Comparison of ENCODE assay signal across 8 cellular contexts in the genomic region with DNA sequence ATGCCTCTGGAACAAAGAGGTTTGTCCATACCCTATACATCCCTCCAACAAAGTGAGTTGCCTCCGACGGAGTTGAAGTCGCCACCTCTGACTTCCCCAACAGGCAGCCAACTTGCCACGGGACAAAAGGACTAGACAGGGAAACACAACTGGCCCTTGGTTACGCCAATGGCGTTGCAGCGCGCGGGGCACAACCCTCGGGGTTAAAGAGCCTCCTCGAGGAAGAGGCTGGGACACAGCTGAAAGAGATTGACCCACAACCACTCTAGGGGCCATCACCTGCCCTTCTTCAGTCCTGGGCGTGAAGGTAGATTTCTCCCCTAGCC. TPM values are rescaled to one million over a fixed set of nuclear protein-coding genes. Genes with fewer than 3 reads are reported as not detected.
DNase-seq lines count a peak whose midpoint lies in the region; ATAC-seq and TF ChIP-seq lines count a peak whose summit lies in the region.

No MANE protein-coding gene starts in this region.

- H3K9me3 Mint-ChIP-seq in activated T-cell treated with anti-CD3 and anti-CD28 coated beads, Interleukin-2, amount 50 U/mL, for 24 hours = no peaks in the 10 kb centered on the region

- TF ChIP-seq CTCF in HCT116 (IDR thresholded peaks at IDR 0.05 in 2 of 3, conservative IDR thresholded peaks at IDR 0.05 in 1 of 3; ENCODE audit: borderline replicate concordance in 1 of 3, insufficient read depth in 1 of 3, low read depth in 2 of 3, low read length in 2 of 3) = no peak
- no peak for TF ChIP-seq CTCF in Loucy (conservative IDR thresholded peaks at IDR 0.05; ENCODE audit: low read length)
- no peak for TF ChIP-seq CTCF in WERI-Rb-1 (IDR thresholded peaks at IDR 0.05; ENCODE audit: low read depth, low read length)
- no peak for TF ChIP-seq CTCF in fibroblast of the aortic adventitia (IDR thresholded peaks at IDR 0.05; ENCODE audit: insufficient read depth, low read length)

- H2AFZ ChIP-seq in HCT116 (ENCODE audit: low read depth, low read length, poor library complexity, severe bottlenecking) (no peak overlapping the region), Loucy (ENCODE audit: low read length) (peak overlapping the region; percentile 81), neuronal stem cell (ENCODE audit: low read length) (peak overlapping the region; percentile 96)

- H3K4me1 ChIP-seq in HCT116 (ENCODE audit: control insufficient read depth in 1 of 2, insufficient read depth in 2 of 2, low read length in 2 of 2) = peaks cover 12 to 28% of the 10 kb centered on the region in 2 experiments
- H3K4me1 ChIP-seq in Loucy (ENCODE audit: insufficient read depth, low read length, poor library complexity, severe bottlenecking) = peaks cover 26% of the 10 kb centered on the region
- peaks cover 0 to 3% of the 10 kb centered on the region in 2 donors for H3K4me1 ChIP-seq in neuronal stem cell (ENCODE audit: control insufficient read depth in 2 of 2, insufficient read depth in 1 of 2, low read depth in 1 of 2, low read length in 2 of 2)

- peak overlapping the region; percentile 84 for H3K4me2 ChIP-seq in HCT116 (ENCODE audit: low read length)
- H3K4me2 ChIP-seq in Loucy (ENCODE audit: low read depth, low read length, poor library complexity, severe bottlenecking) = peak overlapping the region; percentile 98
- peak overlapping the region; percentile 91 for H3K4me2 ChIP-seq in neuronal stem cell (ENCODE audit: insufficient read depth, low read length, poor library complexity, severe bottlenecking)

- H3K4me3 ChIP-seq in HCT116 (replicated peaks in 1 of 2; ENCODE audit: low read depth in 1 of 2, low read length in 2 of 2) (peak overlapping the region; percentile 99 to 100), Loucy (ENCODE audit: low read length, poor library complexity, severe bottlenecking) (peak overlapping the region; percentile 93), WERI-Rb-1 (ENCODE audit: low read depth, low read length) (peak overlapping the region; percentile 90), fibroblast of the aortic adventitia (ENCODE audit: low read depth, low read length) (peak overlapping the region; percentile 97), neuronal stem cell (ENCODE audit: low read length in 2 of 2) (peak overlapping the region; percentile 95 to 97)

- no peak for TF ChIP-seq POLR2A in HCT116 (IDR thresholded peaks at IDR 0.05; ENCODE audit: borderline replicate concordance, extremely low read depth, insufficient read depth, insufficient read length)

- H4K20me1 ChIP-seq in HCT116 (ENCODE audit: insufficient read depth) (no peaks in the 10 kb centered on the region), Loucy (ENCODE audit: insufficient read depth, low read length, poor library complexity, severe bottlenecking) (peaks cover 19% of the 10 kb centered on the region)

- H3K4me3 Mint-ChIP-seq in activated T-cell treated with anti-CD3 and anti-CD28 coated beads, Interleukin-2, amount 50 U/mL, for 24 hours = peak overlapping the region; percentile 91

- H3K9me2 ChIP-seq in HCT116 (ENCODE audit: insufficient read depth) (no peaks in the 10 kb centered on the region), Loucy (replicated peaks; ENCODE audit: low read depth, low read length) (no peaks in the 10 kb centered on the region)

- no peak overlapping the region for H2BK12ac ChIP-seq in neuronal stem cell (ENCODE audit: low read length)

- no peak for DNase-seq in activated T-cell treated with anti-CD3 and anti-CD28 coated beads, Interleukin-2, amount 50 U/mL, for 24 hours
- no peak for DNase-seq in activated T-cell treated with anti-CD3 and anti-CD28 coated beads, Interleukin-2, amount 50 U/mL, for 48 hours
- DNase-seq in HCT116 (ENCODE audit: low read depth, low spot score) = no peak
- DNase-seq in WERI-Rb-1 = peak; percentile 70
- peak; percentile 43 for DNase-seq in fibroblast of the aortic adventitia (ENCODE audit: low read depth)
- no peak for DNase-seq in neuronal stem cell (ENCODE audit: low spot score)
- DNase-seq in stimulated activated CD4-positive, alpha-beta T cell treated with anti-CD3 and anti-CD28 coated beads, Interleukin-2, amount 100 ng/mL, for 24 hours = no peak

- H3K27me3 Mint-ChIP-seq in activated T-cell treated with anti-CD3 and anti-CD28 coated beads, Interleukin-2, amount 50 U/mL, for 24 hours = no peaks in the 10 kb centered on the region

- ATAC-seq in HCT116 = peak; percentile 45

- intact Hi-C loops in HCT116 (cut with micrococcal nuclease) = loop anchor here (2.0 kb wide), 1 partner anchor 15 kb away; a partner anchor contains a TSS

- H3F3A ChIP-seq in Loucy (ENCODE audit: low read depth) = 0 out of 2 replicates have a peak, but pooled peaks cover 2% of the 10 kb centered on the region

- H3K79me1 ChIP-seq in neuronal stem cell (ENCODE audit: low read depth, low read length) = peaks cover 7% of the 10 kb centered on the region

- H3K4me1 Mint-ChIP-seq in activated T-cell treated with anti-CD3 and anti-CD28 coated beads, Interleukin-2, amount 50 U/mL, for 24 hours (ENCODE audit: low read depth) = peaks cover 58% of the 10 kb centered on the region

- H2BK120ac ChIP-seq in neuronal stem cell (ENCODE audit: low read depth, low read length) = no peak overlapping the region

- H3K27ac ChIP-seq in HCT116 (ENCODE audit: low read depth, low read length) (peak overlapping the region; percentile 98), WERI-Rb-1 (peak overlapping the region; percentile 94), neuronal stem cell (replicated peaks; ENCODE audit: low read length) (peak overlapping the region; percentile 93)

- peak overlapping the region; percentile 98 for H3K27ac Mint-ChIP-seq in activated T-cell treated with anti-CD3 and anti-CD28 coated beads, Interleukin-2, amount 50 U/mL, for 24 hours

- H3K9ac ChIP-seq in HCT116 (ENCODE audit: low read length) (peak overlapping the region; percentile 99), Loucy (ENCODE audit: low read depth, low read length, poor library complexity, severe bottlenecking) (peak overlapping the region; percentile 94), neuronal stem cell (ENCODE audit: low read depth, low read length, poor library complexity) (peak overlapping the region; percentile 92)

- no peak overlapping the region for H2BK15ac ChIP-seq in neuronal stem cell (ENCODE audit: low read length)

- no peak for TF ChIP-seq RAD21 in HCT116 (IDR thresholded peaks at IDR 0.05; ENCODE audit: low read depth)

- no peaks in the 10 kb centered on the region for H3K36me3 ChIP-seq in HCT116 (ENCODE audit: control insufficient read depth in 1 of 2, insufficient read depth in 2 of 2, low read length in 2 of 2)
- H3K36me3 ChIP-seq in Loucy (ENCODE audit: insufficient read depth, low read length) = no peaks in the 10 kb centered on the region
- peaks cover 18% of the 10 kb centered on the region for H3K36me3 ChIP-seq in WERI-Rb-1
- H3K36me3 ChIP-seq in neuronal stem cell (replicated peaks in 1 of 2; ENCODE audit: control insufficient read depth in 2 of 2, insufficient read depth in 2 of 2, low read length in 2 of 2) = peaks cover 0 to 19% of the 10 kb centered on the region in 2 donors

- H3K27me3 ChIP-seq in HCT116 (ENCODE audit: insufficient read depth, low read length) = no peaks in the 10 kb centered on the region
- no peaks in the 10 kb centered on the region for H3K27me3 ChIP-seq in Loucy (ENCODE audit: insufficient read depth, low read length, poor library complexity, severe bottlenecking)
- no peaks in the 10 kb centered on the region for H3K27me3 ChIP-seq in WERI-Rb-1 (ENCODE audit: insufficient read depth, low read depth, severe bottlenecking)
- H3K27me3 ChIP-seq in neuronal stem cell (ENCODE audit: control insufficient read depth in 3 of 3, insufficient read depth in 3 of 3, low read depth in 1 of 3, low read length in 3 of 3) = no peaks in the 10 kb centered on the region

- H3K9me3 ChIP-seq in HCT116 (ENCODE audit: control insufficient read depth in 1 of 2, insufficient read depth in 1 of 2, low read depth in 1 of 2, low read length in 2 of 2) (no peaks in the 10 kb centered on the region), Loucy (ENCODE audit: insufficient read depth, low read depth, low read length) (no peaks in the 10 kb centered on the region), WERI-Rb-1 (ENCODE audit: severe bottlenecking) (peaks cover 4% of the 10 kb centered on the region), neuronal stem cell (replicated peaks in 1 of 2; ENCODE audit: control insufficient read depth in 2 of 2, insufficient read depth in 1 of 2, low read depth in 1 of 2, low read length in 2 of 2) (peaks cover 0 to 7% of the 10 kb centered on the region in 2 donors)

- POLR2A ChIA-PET in HCT116 (lab: Charles Lee) = interaction anchor here (1.3 to 2.5 kb wide), 2 partner anchors 11 to 14 kb away, joined by 3 to 14 read pairs; a partner anchor contains a TSS

- H3K4ac ChIP-seq in neuronal stem cell (ENCODE audit: low read length) = peak overlapping the region; percentile 95

- H3K23ac ChIP-seq in neuronal stem cell (ENCODE audit: low read depth, low read length, poor library complexity) = peak overlapping the region; percentile 29

- CTCF ChIA-PET in HCT116 (lab: Charles Lee) = interaction anchor here (1.8 kb wide), 1 partner anchor 13 kb away, joined by 7 read pairs; no protein-coding TSS in a partner anchor

- RAD21 ChIA-PET in HCT116 (lab: Charles Lee; ENCODE audit: low non-redundant PET in 1 of 2, low total read pairs in 2 of 2, uncharacterized antibody in 2 of 2, unreplicated experiment in 2 of 2) = no interaction called here

- H3K36me3 Mint-ChIP-seq in activated T-cell treated with anti-CD3 and anti-CD28 coated beads, Interleukin-2, amount 50 U/mL, for 24 hours (ENCODE audit: low read depth) = peaks cover 52% of the 10 kb centered on the region

- peak overlapping the region; percentile 38 for H3K18ac ChIP-seq in neuronal stem cell (ENCODE audit: low read length)

- H3K14ac ChIP-seq in neuronal stem cell (ENCODE audit: low read length) = peak overlapping the region; percentile 89

- no peak overlapping the region for H4K8ac ChIP-seq in neuronal stem cell (ENCODE audit: low read depth, low read length)

- H2BK5ac ChIP-seq in neuronal stem cell (ENCODE audit: low read length) = peak overlapping the region; percentile 9

- no peak overlapping the region for H4K91ac ChIP-seq in neuronal stem cell (ENCODE audit: low read depth, low read length, poor library complexity)

- WGBS in neuronal stem cell (ENCODE audit: extremely low coverage in 2 of 2, insufficient read length in 2 of 2, insufficient replicate concordance in 1 of 2), 2 donors = no CpG with 5 or more reads among the region's 12 CpGs

- H3K79me2 ChIP-seq in HCT116 (ENCODE audit: insufficient read depth, low read length) (peaks cover 73% of the 10 kb centered on the region), Loucy (ENCODE audit: insufficient read depth, low read length) (peaks cover 73% of the 10 kb centered on the region)

- peak overlapping the region; percentile 4 for H2AK5ac ChIP-seq in neuronal stem cell (ENCODE audit: low read depth, low read length)

- TSS peak; percentile 64 for BruUV-seq in HCT116 (replicated peaks; lab: Mats Ljungman, UMichigan)

RNA-seq across cellular contexts. Expression of a gene that starts 0.5 kb away (rescaled TPM):
- total RNA-seq in HCT116 (2021; ENCODE audit: unreplicated experiment) (88.2 TPM), fibroblast of the aortic adventitia (ENCODE audit: low replicate concordance) (27.2 and 33.4 TPM in 2 replicates)
- polyA plus RNA-seq in HCT116 (2012) = 46.5 and 55.2 TPM in 2 replicates
- 50.7 TPM for polyA plus RNA-seq in neuronal stem cell (2013, experiment 1 of 2)
- polyA plus RNA-seq in neuronal stem cell (2013, experiment 2 of 2) = 51.9 TPM

RNA-seq across cellular contexts. Expression of a gene that starts 14.1 kb away (rescaled TPM):
- total RNA-seq in HCT116 (2021; ENCODE audit: unreplicated experiment) (43.8 TPM), fibroblast of the aortic adventitia (ENCODE audit: low replicate concordance) (28.5 and 29.7 TPM in 2 replicates)
- polyA plus RNA-seq in HCT116 (2012) = 58.0 and 63.5 TPM in 2 replicates
- 36.9 TPM for polyA plus RNA-seq in neuronal stem cell (2013, experiment 1 of 2)
- polyA plus RNA-seq in neuronal stem cell (2013, experiment 2 of 2) = 35.4 TPM

RNA-seq across cellular contexts. Expression of a gene that starts 14.4 kb away (rescaled TPM):
- total RNA-seq in HCT116 (2021; ENCODE audit: unreplicated experiment) (90.5 TPM), fibroblast of the aortic adventitia (ENCODE audit: low replicate concordance) (102 and 125 TPM in 2 replicates)
- polyA plus RNA-seq in HCT116 (2012) = 65.3 and 73.1 TPM in 2 replicates
- polyA plus RNA-seq in neuronal stem cell (2013, experiment 1 of 2) = 31.0 TPM
- 30.6 TPM for polyA plus RNA-seq in neuronal stem cell (2013, experiment 2 of 2)

RNA-seq across cellular contexts. Expression of a gene that starts 24.5 kb away (rescaled TPM):
- total RNA-seq in HCT116 (2021; ENCODE audit: unreplicated experiment) (12.8 TPM), fibroblast of the aortic adventitia (ENCODE audit: low replicate concordance) (7.3 and 19.2 TPM in 2 replicates)
- 11.2 and 13.2 TPM in 2 replicates for polyA plus RNA-seq in HCT116 (2012)
- polyA plus RNA-seq in neuronal stem cell (2013, experiment 1 of 2) = 13.7 TPM
- 13.4 TPM for polyA plus RNA-seq in neuronal stem cell (2013, experiment 2 of 2)

RNA-seq across cellular contexts. Expression of a gene that starts 33.1 kb away (rescaled TPM):
- total RNA-seq in HCT116 (2021; ENCODE audit: unreplicated experiment) (55.4 TPM), fibroblast of the aortic adventitia (ENCODE audit: low replicate concordance) (37.7 and 92.8 TPM in 2 replicates)
- polyA plus RNA-seq in HCT116 (2012) = 44.2 and 55.5 TPM in 2 replicates
- polyA plus RNA-seq in neuronal stem cell (2013, experiment 1 of 2) = 114 TPM
- 108 TPM for polyA plus RNA-seq in neuronal stem cell (2013, experiment 2 of 2)

Comparison
In these comparisons a context has a peak if more than half of its experiments do, and no peak if none do; other contexts are left out.
1. DNase-seq: peak in WERI-Rb-1 (single experiment) and fibroblast of the aortic adventitia (single experiment); none in activated T-cell treated with anti-CD3 and anti-CD28 coated beads, Interleukin-2, amount 50 U/mL, for 24 hours (single experiment), activated T-cell treated with anti-CD3 and anti-CD28 coated beads, Interleukin-2, amount 50 U/mL, for 48 hours (0 of 2), HCT116 (single experiment), neuronal stem cell (single experiment) and stimulated activated CD4-positive, alpha-beta T cell treated with anti-CD3 and anti-CD28 coated beads, Interleukin-2, amount 100 ng/mL, for 24 hours (0 of 2).
2. Peak in every context shown above with its lines, with median percentiles within 50 percentile points of each other: H3K27ac ChIP-seq, H3K4me2 ChIP-seq, H3K4me3 ChIP-seq and H3K9ac ChIP-seq.